ENCODE assay signal across 1 cellular context in genomic region chr1:39890267-39890666, GRCh38.
TF ChIP-seq lines count a peak whose summit lies in the region.

No MANE protein-coding gene starts in this region.

TF ChIP-seq in K562, 482 proteins besides CTCF, POLR2A, EP300 and RAD21 (continues in another document):
- TF ChIP-seq STAG1 (CRISPR knock-in tag; IDR thresholded peaks at IDR 0.05; ENCODE audit: borderline replicate concordance) (no peak), HNRNPLL (IDR thresholded peaks at IDR 0.05; ENCODE audit: low read depth, low read length, poor library complexity, severe bottlenecking) (no peak), KLF10 (CRISPR knock-in tag; IDR thresholded peaks at IDR 0.05) (no peak), CTBP1 (IDR thresholded peaks at IDR 0.05; ENCODE audit: borderline replicate concordance) (peak; percentile 72; the same call in 1 of the 2 replicates), ZSCAN29 (IDR thresholded peaks at IDR 0.05) (no peak), RB1 (IDR thresholded peaks at IDR 0.05; ENCODE audit: low read depth) (no peak), ZNF583 (CRISPR knock-in tag; IDR thresholded peaks at IDR 0.05) (no peak), ZFPM2 (CRISPR knock-in tag; IDR thresholded peaks at IDR 0.05) (no peak), TEAD4 (IDR thresholded peaks at IDR 0.05; ENCODE audit: low read length) (peak; percentile 12; the same call in 1 of the 2 replicates), TEAD4 (CRISPR knock-in tag; IDR thresholded peaks at IDR 0.05; ENCODE audit: borderline replicate concordance) (no peak), ZBTB11 (CRISPR knock-in tag; IDR thresholded peaks at IDR 0.05) (no peak), RBM39 (optimal IDR thresholded peaks at IDR 0.05; ENCODE audit: low read depth, low read length) (no peak), NR2C1 (IDR thresholded peaks at IDR 0.05) (0 out of 2 replicates have a peak, but pooled peaks have one; percentile 5), NR2C1 (tag; IDR thresholded peaks at IDR 0.05) (no peak), PTRF (tag; IDR thresholded peaks at IDR 0.05) (no peak), ZNF77 (CRISPR knock-in tag; IDR thresholded peaks at IDR 0.05) (no peak), KHSRP (IDR thresholded peaks at IDR 0.05) (no peak), SMAD4 (CRISPR knock-in tag; conservative IDR thresholded peaks at IDR 0.05) (0 out of 2 replicates have a peak, but pooled peaks have one; percentile 19), MAFG (tag; conservative IDR thresholded peaks at IDR 0.05) (no peak), LARP7 (IDR thresholded peaks at IDR 0.05) (no peak), MAZ (CRISPR knock-in tag; conservative IDR thresholded peaks at IDR 0.05 in 1 of 2, IDR thresholded peaks at IDR 0.05 in 1 of 2) (no peak), RCOR1 (IDR thresholded peaks at IDR 0.05; ENCODE audit: borderline replicate concordance in 1 of 2, low read depth in 2 of 2, low read length in 2 of 2) (peak in 1 of 2 experiments; percentile 39; a peak in 1 of 4 replicates), ZKSCAN1 (IDR thresholded peaks at IDR 0.05; ENCODE audit: low read depth, low read length) (no peak), HOXB6 (CRISPR knock-in tag; IDR thresholded peaks at IDR 0.05; ENCODE audit: borderline replicate concordance) (no peak), GTF2A2 (tag; IDR thresholded peaks at IDR 0.05) (no peak), TCF15 (CRISPR knock-in tag; IDR thresholded peaks at IDR 0.05) (no peak), TCF3 (CRISPR knock-in tag; IDR thresholded peaks at IDR 0.05) (no peak), ZNF224 (CRISPR knock-in tag; IDR thresholded peaks at IDR 0.05) (no peak), ZNF668 (CRISPR knock-in tag; IDR thresholded peaks at IDR 0.05) (no peak), CUX1 (CRISPR knock-in tag; IDR thresholded peaks at IDR 0.05) (no peak), CBX3 (IDR thresholded peaks at IDR 0.05; ENCODE audit: borderline replicate concordance in 1 of 2, low read length in 2 of 2) (no peak), TEAD1 (CRISPR knock-in tag; IDR thresholded peaks at IDR 0.05) (no peak), HIVEP1 (CRISPR knock-in tag; IDR thresholded peaks at IDR 0.05) (no peak), SPI1 (IDR thresholded peaks at IDR 0.05; ENCODE audit: borderline replicate concordance, low read depth, low read length) (peak; percentile 88; the same call in 1 of the 2 replicates), MYBL2 (IDR thresholded peaks at IDR 0.05; ENCODE audit: low read depth) (no peak), MYBL2 (CRISPR knock-in tag; IDR thresholded peaks at IDR 0.05; ENCODE audit: borderline replicate concordance) (no peak), LCOR (CRISPR knock-in tag; IDR thresholded peaks at IDR 0.05) (no peak), ZNF609 (CRISPR knock-in tag; IDR thresholded peaks at IDR 0.05; ENCODE audit: borderline replicate concordance) (no peak), RUNX1 (IDR thresholded peaks at IDR 0.05; ENCODE audit: low read depth) (no peak)
- TF ChIP-seq, protein P1, sequence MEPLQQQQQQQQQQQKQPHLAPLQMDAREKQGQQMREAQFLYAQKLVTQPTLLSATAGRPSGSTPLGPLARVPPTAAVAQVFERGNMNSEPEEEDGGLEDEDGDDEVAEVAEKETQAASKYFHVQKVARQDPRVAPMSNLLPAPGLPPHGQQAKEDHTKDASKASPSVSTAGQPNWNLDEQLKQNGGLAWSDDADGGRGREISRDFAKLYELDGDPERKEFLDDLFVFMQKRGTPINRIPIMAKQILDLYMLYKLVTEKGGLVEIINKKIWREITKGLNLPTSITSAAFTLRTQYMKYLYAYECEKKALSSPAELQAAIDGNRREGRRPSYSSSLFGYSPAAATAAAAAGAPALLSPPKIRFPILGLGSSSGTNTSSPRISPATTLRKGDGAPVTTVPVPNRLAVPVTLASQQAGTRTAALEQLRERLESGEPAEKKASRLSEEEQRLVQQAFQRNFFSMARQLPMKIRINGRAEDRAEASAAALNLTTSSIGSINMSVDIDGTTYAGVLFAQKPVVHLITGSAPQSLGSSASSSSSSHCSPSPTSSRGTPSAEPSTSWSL (CRISPR knock-in tag; IDR thresholded peaks at IDR 0.05; ENCODE audit: borderline replicate concordance): no peak
- TF ChIP-seq, protein P2, sequence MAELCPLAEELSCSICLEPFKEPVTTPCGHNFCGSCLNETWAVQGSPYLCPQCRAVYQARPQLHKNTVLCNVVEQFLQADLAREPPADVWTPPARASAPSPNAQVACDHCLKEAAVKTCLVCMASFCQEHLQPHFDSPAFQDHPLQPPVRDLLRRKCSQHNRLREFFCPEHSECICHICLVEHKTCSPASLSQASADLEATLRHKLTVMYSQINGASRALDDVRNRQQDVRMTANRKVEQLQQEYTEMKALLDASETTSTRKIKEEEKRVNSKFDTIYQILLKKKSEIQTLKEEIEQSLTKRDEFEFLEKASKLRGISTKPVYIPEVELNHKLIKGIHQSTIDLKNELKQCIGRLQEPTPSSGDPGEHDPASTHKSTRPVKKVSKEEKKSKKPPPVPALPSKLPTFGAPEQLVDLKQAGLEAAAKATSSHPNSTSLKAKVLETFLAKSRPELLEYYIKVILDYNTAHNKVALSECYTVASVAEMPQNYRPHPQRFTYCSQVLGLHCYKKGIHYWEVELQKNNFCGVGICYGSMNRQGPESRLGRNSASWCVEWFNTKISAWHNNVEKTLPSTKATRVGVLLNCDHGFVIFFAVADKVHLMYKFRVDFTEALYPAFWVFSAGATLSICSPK (IDR thresholded peaks at IDR 0.05; ENCODE audit: borderline replicate concordance): no peak
